ENCODE assay signal across 19 cellular contexts in genomic region chr3:41317298-41317697, GRCh38.
"Had no signal": no experiment of that assay in that cellular context is flagged by ENCODE, and none has a peak within 500 bp of the region (broad histone marks: within the 10 kb centered on the region; RNA-seq: fewer than 3 reads in every experiment).

No MANE protein-coding gene starts in this region.

- H3K27ac Mint-ChIP-seq: memory B cell; naive thymus-derived CD4-positive, alpha-beta T cell; nephron progenitor cell; stimulated activated memory B cell treated with anti-CD40 and anti-IgM and Interleukin-4, amounts not matched to agents 10 μg/mL and 1 μg/mL and 100 μg/mL, for 72 hours; stimulated activated naive CD8-positive, alpha-beta T cell treated with anti-CD3 and anti-CD28 coated beads, Interleukin-15, Interleukin-2, amounts not matched to agents 100 ng/mL and 50 ng/mL, for 24 hours had no signal

- H3K4me1 Mint-ChIP-seq: memory B cell; naive thymus-derived CD4-positive, alpha-beta T cell; stimulated activated memory B cell treated with anti-CD40 and anti-IgM and Interleukin-4, amounts not matched to agents 10 μg/mL and 1 μg/mL and 100 μg/mL, for 72 hours had no signal

- H3K36me3 ChIP-seq: colonic mucosa, left ventricle myocardium inferior, lower lobe of right lung, tibial artery, upper lobe of left lung, uterus had no signal

- H3K4me3 Mint-ChIP-seq: memory B cell; naive thymus-derived CD4-positive, alpha-beta T cell; nephron progenitor cell; stimulated activated memory B cell treated with anti-CD40 and anti-IgM and Interleukin-4, amounts not matched to agents 10 μg/mL and 1 μg/mL and 100 μg/mL, for 72 hours; stimulated activated naive CD8-positive, alpha-beta T cell treated with anti-CD3 and anti-CD28 coated beads, Interleukin-15, Interleukin-2, amounts not matched to agents 100 ng/mL and 50 ng/mL, for 24 hours had no signal

- H3K9ac ChIP-seq: parathyroid adenoma had no signal

- H3K9me3 Mint-ChIP-seq: memory B cell; naive thymus-derived CD4-positive, alpha-beta T cell; nephron progenitor cell; stimulated activated memory B cell treated with anti-CD40 and anti-IgM and Interleukin-4, amounts not matched to agents 10 μg/mL and 1 μg/mL and 100 μg/mL, for 72 hours; stimulated activated naive CD8-positive, alpha-beta T cell treated with anti-CD3 and anti-CD28 coated beads, Interleukin-15, Interleukin-2, amounts not matched to agents 100 ng/mL and 50 ng/mL, for 24 hours had no signal

- H3K4me3 ChIP-seq: colonic mucosa, left ventricle myocardium inferior, lower lobe of right lung, psoas muscle, tibial artery, upper lobe of left lung, uterus had no signal

- H3K4me1 ChIP-seq: colonic mucosa, foreskin keratinocyte, left ventricle myocardium inferior, lower lobe of right lung, parathyroid adenoma, psoas muscle, tibial artery, upper lobe of left lung, uterus had no signal

- H3K27ac ChIP-seq: colonic mucosa, foreskin keratinocyte, left ventricle myocardium inferior, lower lobe of right lung, parathyroid adenoma, psoas muscle, tibial artery, upper lobe of left lung, uterus had no signal

- H2AFZ ChIP-seq: parathyroid adenoma had no signal

- DNase-seq: colonic mucosa; kidney; left cardiac atrium; left ventricle myocardium inferior; lower lobe of right lung; naive thymus-derived CD4-positive, alpha-beta T cell; nephron progenitor cell; psoas muscle; retina; stimulated activated CD4-positive, alpha-beta T cell treated with anti-CD3 and anti-CD28 coated beads, Interleukin-4, amount 100 ng/mL, for 1 hour; tibial artery; uterus had no signal

- H3K9me3 ChIP-seq: colonic mucosa, left ventricle myocardium inferior, lower lobe of right lung, psoas muscle, tibial artery, upper lobe of left lung, uterus had no signal

- H3K27me3 Mint-ChIP-seq: memory B cell; stimulated activated memory B cell treated with anti-CD40 and anti-IgM and Interleukin-4, amounts not matched to agents 10 μg/mL and 1 μg/mL and 100 μg/mL, for 72 hours; stimulated activated naive CD8-positive, alpha-beta T cell treated with anti-CD3 and anti-CD28 coated beads, Interleukin-15, Interleukin-2, amounts not matched to agents 100 ng/mL and 50 ng/mL, for 24 hours had no signal

- H3K36me3 Mint-ChIP-seq: stimulated activated memory B cell treated with anti-CD40 and anti-IgM and Interleukin-4, amounts not matched to agents 10 μg/mL and 1 μg/mL and 100 μg/mL, for 72 hours had no signal

- H3K27me3 ChIP-seq: colonic mucosa, foreskin keratinocyte, tibial artery, upper lobe of left lung, uterus had no signal

- FAIRE-seq: kidney, small intestine had no signal

- H3K79me2 ChIP-seq: parathyroid adenoma had no signal
